13 cellular contexts compared by ENCODE assay signal in genomic region chr3:35932995-35933394, GRCh38.
A peak's percentile ranks its signal among the peaks of the same experiment; 100 is the strongest.
DNase-seq lines count a peak whose midpoint lies in the region; ATAC-seq and TF ChIP-seq lines count a peak whose summit lies in the region.
"Had no signal": no experiment of that assay in that cellular context is flagged by ENCODE, and none has a peak within 500 bp of the region (broad histone marks: within the 10 kb centered on the region; RNA-seq: fewer than 3 reads in every experiment).

No MANE protein-coding gene starts in this region.

- no peaks in the 10 kb centered on the region for H3K36me3 Mint-ChIP-seq in T-helper 2 cell treated with Interferon-gamma antibody and Interleukin-4, amounts not matched to agents 5 μg/mL and 100 μg/mL, for 36 hours (ENCODE audit: low read depth)
- no peaks in the 10 kb centered on the region for H3K36me3 Mint-ChIP-seq in activated T-cell treated with anti-CD3 and anti-CD28 coated beads, Interleukin-2, amount 50 U/mL, for 4 hours (ENCODE audit: insufficient read depth)

- no peak for ATAC-seq in activated T-cell treated with anti-CD3 and anti-CD28 coated beads, Interleukin-2, amount 50 U/mL, for 4 hours
- no peak for ATAC-seq in HG02588 (IDR thresholded peaks at IDR 0.05; ENCODE audit: unreplicated experiment)

- peaks cover 18% of the 10 kb centered on the region for H3K4me1 ChIP-seq in adipocyte (ENCODE audit: control insufficient read depth, insufficient read depth, low read length)
- H3K4me1 ChIP-seq: tibial artery had no signal

- no peaks in the 10 kb centered on the region for H3K27me3 ChIP-seq in adipocyte (replicated peaks; ENCODE audit: control insufficient read depth, insufficient read depth, low read length)
- H3K27me3 ChIP-seq: tibial artery had no signal

- no peak overlapping the region for H3K9ac ChIP-seq in adipocyte (ENCODE audit: low read length)

- H3K4me1 Mint-ChIP-seq in T-helper 2 cell treated with Interferon-gamma antibody and Interleukin-4, amounts not matched to agents 5 μg/mL and 100 μg/mL, for 36 hours (ENCODE audit: low read depth), result no peaks in the 10 kb centered on the region
- H3K4me1 Mint-ChIP-seq in activated T-cell treated with anti-CD3 and anti-CD28 coated beads, Interleukin-2, amount 50 U/mL, for 4 hours (ENCODE audit: low read depth), result no peaks in the 10 kb centered on the region

- no peaks in the 10 kb centered on the region for H3K27me3 Mint-ChIP-seq in T-helper 2 cell treated with Interferon-gamma antibody and Interleukin-4, amounts not matched to agents 5 μg/mL and 100 μg/mL, for 36 hours (ENCODE audit: low read depth)
- no peaks in the 10 kb centered on the region for H3K27me3 Mint-ChIP-seq in activated T-cell treated with anti-CD3 and anti-CD28 coated beads, Interleukin-2, amount 50 U/mL, for 4 hours (ENCODE audit: low read depth)

- no peak overlapping the region for H3K4me3 ChIP-seq in adipocyte (ENCODE audit: low read length)
- H3K4me3 ChIP-seq: smooth muscle cell, tibial artery had no signal

- DNase-seq in AG09319 (ENCODE audit: extremely low read depth, low read depth), result peak; percentile 64
- peak; percentile 58 for DNase-seq in HT-29 (ENCODE audit: low spot score)
- peak; percentile 81 for DNase-seq in adipocyte (ENCODE audit: low read depth)
- DNase-seq in kidney glomerular epithelial cell (lab: John Stamatoyannopoulos, UW), result peak; percentile 89
- DNase-seq in T-helper 2 cell treated with Interferon-gamma antibody and Interleukin-4, amounts not matched to agents 5 μg/mL and 100 μg/mL, for 36 hours (ENCODE audit: low spot score), result no peak
- no peak for DNase-seq in NCI-H1436 treated with DMSO at 0.1 percent for 48 hours (lab: John Stamatoyannopoulos, UW)
- no peak for DNase-seq in activated T-cell treated with anti-CD3 and anti-CD28 coated beads, Interleukin-2, amount 50 U/mL, for 4 hours
- DNase-seq: GDM1, H7, NCI-H524, tibial artery had no signal

- H3K27ac Mint-ChIP-seq in T-helper 2 cell treated with Interferon-gamma antibody and Interleukin-4, amounts not matched to agents 5 μg/mL and 100 μg/mL, for 36 hours, result no peak overlapping the region

- no peaks in the 10 kb centered on the region for H3K9me3 ChIP-seq in adipocyte (ENCODE audit: control insufficient read depth, low read length)
- H3K9me3 ChIP-seq: tibial artery had no signal

- no peaks in the 10 kb centered on the region for H3K36me3 ChIP-seq in adipocyte (ENCODE audit: control insufficient read depth, insufficient read depth, low read length, severe bottlenecking)
- H3K36me3 ChIP-seq: tibial artery had no signal

- H3K4me3 Mint-ChIP-seq in T-helper 2 cell treated with Interferon-gamma antibody and Interleukin-4, amounts not matched to agents 5 μg/mL and 100 μg/mL, for 36 hours, result no peak overlapping the region
- no peak overlapping the region for H3K4me3 Mint-ChIP-seq in activated T-cell treated with anti-CD3 and anti-CD28 coated beads, Interleukin-2, amount 50 U/mL, for 4 hours

- no peaks in the 10 kb centered on the region for H3K9me3 Mint-ChIP-seq in T-helper 2 cell treated with Interferon-gamma antibody and Interleukin-4, amounts not matched to agents 5 μg/mL and 100 μg/mL, for 36 hours
- no peaks in the 10 kb centered on the region for H3K9me3 Mint-ChIP-seq in activated T-cell treated with anti-CD3 and anti-CD28 coated beads, Interleukin-2, amount 50 U/mL, for 4 hours

- no peak for TF ChIP-seq CTCF in AG09319 (IDR thresholded peaks at IDR 0.05; ENCODE audit: low read depth, low read length)

Comparison
In these comparisons a context has a peak if more than half of its experiments do, and no peak if none do; other contexts are left out.
1. DNase-seq: peak in AG09319 (single experiment), HT-29 (single experiment), adipocyte (single experiment) and kidney glomerular epithelial cell (single experiment); none in T-helper 2 cell treated with Interferon-gamma antibody and Interleukin-4, amounts not matched to agents 5 μg/mL and 100 μg/mL, for 36 hours (single experiment), NCI-H1436 treated with DMSO at 0.1 percent for 48 hours (single experiment) and activated T-cell treated with anti-CD3 and anti-CD28 coated beads, Interleukin-2, amount 50 U/mL, for 4 hours (single experiment).